7 cellular contexts compared by ENCODE assay signal in the genomic region with DNA sequence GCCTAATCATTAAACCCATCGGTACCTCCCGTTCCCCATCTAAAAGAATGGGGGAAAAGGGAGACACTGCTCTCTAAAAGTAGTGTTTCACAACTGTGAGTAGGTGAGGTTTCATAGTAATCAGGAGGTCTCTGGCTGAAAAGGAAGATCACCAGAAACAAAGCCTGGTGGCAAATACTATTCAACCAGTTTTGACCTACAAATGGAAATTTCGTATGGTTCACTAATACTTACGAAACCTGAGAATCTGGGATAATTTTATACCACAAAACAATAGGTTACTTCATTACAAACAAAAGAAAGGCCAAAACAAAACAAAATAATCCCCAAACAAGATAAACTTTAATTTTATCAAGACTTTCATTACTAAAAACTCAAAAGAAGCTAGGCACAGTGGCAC. TPM values are rescaled to one million over a fixed set of nuclear protein-coding genes. Genes with fewer than 3 reads are reported as not detected.
"Had no signal": no experiment of that assay in that cellular context is flagged by ENCODE, and none has a peak within 500 bp of the region (broad histone marks: within the 10 kb centered on the region; RNA-seq: fewer than 3 reads in every experiment).

No MANE protein-coding gene starts in this region.

- H3K9me3 Mint-ChIP-seq: H9, IgD-negative memory B cell had no signal

- H3K4me3 Mint-ChIP-seq: H9, IgD-negative memory B cell had no signal

- H3K27ac ChIP-seq: GM23248, HL-60 had no signal

- ATAC-seq: HepG2 had no signal

- H3K4me3 ChIP-seq: GM23248 had no signal

- H3K27me3 Mint-ChIP-seq: IgD-negative memory B cell had no signal

- H3K36me3 Mint-ChIP-seq: IgD-negative memory B cell had no signal

- H3K4me1 Mint-ChIP-seq: IgD-negative memory B cell had no signal

- H3K27ac Mint-ChIP-seq: H9, IgD-negative memory B cell had no signal

- H2AFZ ChIP-seq: GM23248 had no signal

- DNase-seq: GM23248, H9, HCEC 1CT, KG1 had no signal

RNA-seq across cellular contexts. Expression of a gene that starts 28.4 kb away (rescaled TPM):
- polyA plus RNA-seq: IgD-negative memory B cell had no signal
